ENCODE assay signal across 11 cellular contexts in genomic region chr10:24603333-24603732, GRCh38.
DNase-seq lines count a peak whose midpoint lies in the region; ATAC-seq and TF ChIP-seq lines count a peak whose summit lies in the region.
"Had no signal": no experiment of that assay in that cellular context is flagged by ENCODE, and none has a peak within 500 bp of the region (broad histone marks: within the 10 kb centered on the region; RNA-seq: fewer than 3 reads in every experiment).

No MANE protein-coding gene starts in this region.

- H3K36me3 Mint-ChIP-seq in activated CD4-positive, alpha-beta T cell treated with anti-CD3 and anti-CD28 coated beads for 36 hours (ENCODE audit: low read depth): peaks cover 35% of the 10 kb centered on the region

- POLR2A ChIA-PET in activated CD4-positive, alpha-beta T cell treated with anti-CD3 and anti-CD28 coated beads for 36 hours (lab: Charles Lee): no interaction called here

- CTCF ChIA-PET in activated CD4-positive, alpha-beta T cell treated with anti-CD3 and anti-CD28 coated beads for 36 hours (lab: Charles Lee): interaction anchor here (1.0 to 1.2 kb wide), 2 partner anchors 9 to 19 kb away, joined by 3 read pairs; no protein-coding TSS in a partner anchor

- H3K4me1 Mint-ChIP-seq in activated CD4-positive, alpha-beta T cell treated with anti-CD3 and anti-CD28 coated beads for 36 hours: peaks cover 26% of the 10 kb centered on the region

- peaks cover 2% of the 10 kb centered on the region for H3K9me3 Mint-ChIP-seq in activated CD4-positive, alpha-beta T cell treated with anti-CD3 and anti-CD28 coated beads for 36 hours (ENCODE audit: low read depth)

- no peak for TF ChIP-seq CTCF in cardiac fibroblast (IDR thresholded peaks at IDR 0.05; ENCODE audit: low read depth, low read length)

- H3K4me3 Mint-ChIP-seq in activated CD4-positive, alpha-beta T cell treated with anti-CD3 and anti-CD28 coated beads for 36 hours: peak overlapping the region; percentile 25

- intact Hi-C loops in activated CD4-positive, alpha-beta T cell treated with anti-CD3 and anti-CD28 coated beads for 36 hours (cut with DNase I, micrococcal nuclease): loop anchor here in 1 of 2 experiments (5.0 kb wide), 1 partner anchor 391 kb away; no protein-coding TSS in a partner anchor

- H3K27me3 Mint-ChIP-seq in activated CD4-positive, alpha-beta T cell treated with anti-CD3 and anti-CD28 coated beads for 36 hours: no peaks in the 10 kb centered on the region

- ATAC-seq in activated CD4-positive, alpha-beta T cell treated with anti-CD3 and anti-CD28 coated beads for 36 hours: peak; percentile 97
- ATAC-seq in GM18519 (IDR thresholded peaks at IDR 0.05; ENCODE audit: low FRiP score, unreplicated experiment): no peak
- ATAC-seq: body of pancreas had no signal

- peak overlapping the region; percentile 91 for H3K27ac Mint-ChIP-seq in activated CD4-positive, alpha-beta T cell treated with anti-CD3 and anti-CD28 coated beads for 36 hours

- DNase-seq in activated CD4-positive, alpha-beta T cell treated with anti-CD3 and anti-CD28 coated beads for 36 hours: peak; percentile 47
- no peak for DNase-seq in activated CD4-positive, alpha-beta T cell treated with anti-CD3 and anti-CD28 coated beads for 4 hours
- DNase-seq in RPMI7951 (ENCODE audit: low read depth): peak; percentile 69
- peak; percentile 49 to 75 for DNase-seq in cardiac fibroblast (ENCODE audit: low read depth in 2 of 2)
- peak; percentile 75 for DNase-seq in renal cortical epithelial cell (ENCODE audit: low read depth)
- no peak for DNase-seq in NCI-H2107 treated with DMSO at 0.1 percent for 48 hours (lab: John Stamatoyannopoulos, UW; ENCODE audit: unreplicated experiment)
- no peak for DNase-seq in NOMO-1 treated with DMSO at 0.1 percent for 48 hours (lab: John Stamatoyannopoulos, UW; ENCODE audit: unreplicated experiment)
- DNase-seq: body of pancreas, MM.1S, thyroid gland had no signal

- H3K4me3 ChIP-seq in cardiac fibroblast (replicated peaks in 1 of 2; ENCODE audit: low read depth in 2 of 2, low read length in 2 of 2): no peak overlapping the region
- H3K4me3 ChIP-seq: body of pancreas, thyroid gland had no signal

Comparison
In these comparisons a context has a peak if more than half of its experiments do, and no peak if none do; other contexts are left out.
1. DNase-seq: peak in activated CD4-positive, alpha-beta T cell treated with anti-CD3 and anti-CD28 coated beads for 36 hours (single experiment), RPMI7951 (single experiment), cardiac fibroblast (2 of 2) and renal cortical epithelial cell (single experiment); none in activated CD4-positive, alpha-beta T cell treated with anti-CD3 and anti-CD28 coated beads for 4 hours (0 of 2), NCI-H2107 treated with DMSO at 0.1 percent for 48 hours (single experiment) and NOMO-1 treated with DMSO at 0.1 percent for 48 hours (single experiment).